Comparison of ENCODE assay signal across 8 cellular contexts in genomic region chr5:87413116-87413645, GRCh38. TPM values are rescaled to one million over a fixed set of nuclear protein-coding genes. Genes with fewer than 3 reads are reported as not detected.
DNase-seq lines count a peak whose midpoint lies in the region; ATAC-seq and TF ChIP-seq lines count a peak whose summit lies in the region.

No MANE protein-coding gene starts in this region.

- H3K27ac ChIP-seq in left ventricle myocardium inferior (replicated peaks) (peak overlapping the region; percentile 95), iPS-18a (ENCODE audit: low read length) (peak overlapping the region; percentile 72), substantia nigra (ENCODE audit: low read depth, low read length, poor library complexity, severe bottlenecking) (peak overlapping the region; percentile 28)

- H3K9me3 ChIP-seq in left ventricle myocardium inferior (replicated peaks), result no peaks in the 10 kb centered on the region
- no peaks in the 10 kb centered on the region for H3K9me3 ChIP-seq in iPS-18a (ENCODE audit: control insufficient read depth, low read depth, low read length)

- TF ChIP-seq CTCF in left ventricle myocardium inferior (IDR thresholded peaks at IDR 0.05; ENCODE audit: borderline replicate concordance) (no peak), WI38 (IDR thresholded peaks at IDR 0.05; ENCODE audit: low read depth, low read length) (no peak)

- DNase-seq in left ventricle myocardium inferior, result no peak
- no peak for DNase-seq in left ventricle myocardium superior
- no peak for DNase-seq in substantia nigra (lab: John Stamatoyannopoulos, UW)
- DNase-seq in UCSD-AML1 (lab: John Stamatoyannopoulos, UW; ENCODE audit: unreplicated experiment), result no peak
- DNase-seq in NCI-H2196 (lab: John Stamatoyannopoulos, UW; ENCODE audit: unreplicated experiment), result no peak

- intact Hi-C loops in left ventricle myocardium inferior (cut with micrococcal nuclease), result no loop called here
- intact Hi-C loops in left ventricle myocardium superior (cut with micrococcal nuclease), result no loop called here

- H3K4me1 ChIP-seq in left ventricle myocardium inferior, result peaks cover 34% of the 10 kb centered on the region
- peaks cover 9% of the 10 kb centered on the region for H3K4me1 ChIP-seq in iPS-18a (ENCODE audit: control insufficient read depth, low read depth, low read length)

- H3K4me3 ChIP-seq in left ventricle myocardium inferior (peak overlapping the region; percentile 81), WI38 (ENCODE audit: low read depth, low read length) (peak overlapping the region; percentile 76), iPS-18a (ENCODE audit: low read length) (peak overlapping the region; percentile 89)

- H3K36me3 ChIP-seq in left ventricle myocardium inferior (peaks cover 17% of the 10 kb centered on the region), iPS-18a (ENCODE audit: control insufficient read depth, low read depth, low read length) (peaks cover 28% of the 10 kb centered on the region)

- H3K9ac ChIP-seq in iPS-18a (ENCODE audit: low read length), result peak overlapping the region; percentile 53

- H3K27me3 ChIP-seq in left ventricle myocardium inferior (ENCODE audit: low read depth) (no peaks in the 10 kb centered on the region), iPS-18a (ENCODE audit: control insufficient read depth, insufficient read depth, low read length) (no peaks in the 10 kb centered on the region)

- no peak for ATAC-seq in left ventricle myocardium superior
- peak; percentile 5 for ATAC-seq in HG03064 (IDR thresholded peaks at IDR 0.05; ENCODE audit: low read depth, unreplicated experiment)

RNA-seq across cellular contexts. Expression of gene CCNH, which starts 0.5 kb away (rescaled TPM):
- total RNA-seq in left ventricle myocardium inferior, result 20.3 TPM
- total RNA-seq in left ventricle myocardium superior, result 17.1 TPM

Comparison
In these comparisons a context has a peak if more than half of its experiments do, and no peak if none do; other contexts are left out.
1. H3K27ac ChIP-seq: peak in every context shown above with its lines; median percentile 95 in left ventricle myocardium inferior; 72 in iPS-18a; 28 in substantia nigra.